14 cellular contexts compared by ENCODE assay signal in genomic region chr20:44579313-44580090, GRCh38. TPM values are rescaled to one million over a fixed set of nuclear protein-coding genes. Genes with fewer than 3 reads are reported as not detected.
DNase-seq lines count a peak whose midpoint lies in the region; ATAC-seq lines count a peak whose summit lies in the region.
"Had no signal": no experiment of that assay in that cellular context is flagged by ENCODE, and none has a peak within 500 bp of the region (broad histone marks: within the 10 kb centered on the region; RNA-seq: fewer than 3 reads in every experiment).

No MANE protein-coding gene starts in this region.

- CTCF ChIA-PET in activated naive CD4-positive, alpha-beta T cell treated with anti-CD3 and anti-CD28 coated beads, Interleukin-2, amount 10 ng/mL, durations not matched to agents 7 days and 5 days (lab: Charles Lee) = no interaction called here

- H3K4me1 Mint-ChIP-seq in IgD-negative memory B cell (peaks cover 42 to 55% (median 44%) of the 10 kb centered on the region in 3 donors), memory B cell (peaks cover 55% of the 10 kb centered on the region)
- peaks cover 32% of the 10 kb centered on the region for H3K4me1 Mint-ChIP-seq in activated T-helper 1 cell treated with anti-CD3 and anti-CD28 coated beads, Interleukin-12 subunit alpha, Interleukin-12 subunit beta, Interleukin-2, Interleukin-4 antibody, amounts not matched to agents 30 ng/mL and 10 ng/mL and 1 ng/mL, durations not matched to agents 14 hours and 24 hours and 36 hours (ENCODE audit: low read depth)
- H3K4me1 Mint-ChIP-seq in stimulated activated naive B cell treated with anti-CD40 and anti-IgM and Interleukin-4, amounts not matched to agents 10 μg/mL and 1 μg/mL and 100 μg/mL, for 72 hours = peaks cover 45 to 69% of the 10 kb centered on the region in 2 donors
- H3K4me1 Mint-ChIP-seq in activated naive CD4-positive, alpha-beta T cell treated with anti-CD3 and anti-CD28 coated beads, Interleukin-2, amount 10 ng/mL, durations not matched to agents 7 days and 5 days = peaks cover 14% of the 10 kb centered on the region

- peak overlapping the region; percentile 87 to 96 (median 92) for H3K4me3 Mint-ChIP-seq in IgD-negative memory B cell
- H3K4me3 Mint-ChIP-seq in activated T-helper 1 cell treated with anti-CD3 and anti-CD28 coated beads, Interleukin-12 subunit alpha, Interleukin-12 subunit beta, Interleukin-2, Interleukin-4 antibody, amounts not matched to agents 30 ng/mL and 10 ng/mL and 1 ng/mL, durations not matched to agents 14 hours and 24 hours and 36 hours = no peak overlapping the region
- peak overlapping the region; percentile 41 for H3K4me3 Mint-ChIP-seq in memory B cell
- no peak overlapping the region for H3K4me3 Mint-ChIP-seq in stimulated activated naive B cell treated with anti-CD40 and anti-IgM and Interleukin-4, amounts not matched to agents 10 μg/mL and 1 μg/mL and 100 μg/mL, for 72 hours
- no peak overlapping the region for H3K4me3 Mint-ChIP-seq in activated naive CD4-positive, alpha-beta T cell treated with anti-CD3 and anti-CD28 coated beads, Interleukin-2, amount 10 ng/mL, durations not matched to agents 7 days and 5 days
- H3K4me3 Mint-ChIP-seq: activated naive CD8-positive, alpha-beta T cell treated with anti-CD3 and anti-CD28 coated beads for 36 hours; CD8-positive, alpha-beta memory T cell; HFFc6 had no signal

- H3K27me3 Mint-ChIP-seq in IgD-negative memory B cell (no peaks in the 10 kb centered on the region), memory B cell (no peaks in the 10 kb centered on the region)
- no peaks in the 10 kb centered on the region for H3K27me3 Mint-ChIP-seq in activated T-helper 1 cell treated with anti-CD3 and anti-CD28 coated beads, Interleukin-12 subunit alpha, Interleukin-12 subunit beta, Interleukin-2, Interleukin-4 antibody, amounts not matched to agents 30 ng/mL and 10 ng/mL and 1 ng/mL, durations not matched to agents 14 hours and 24 hours and 36 hours (ENCODE audit: insufficient read depth)
- no peaks in the 10 kb centered on the region for H3K27me3 Mint-ChIP-seq in stimulated activated naive B cell treated with anti-CD40 and anti-IgM and Interleukin-4, amounts not matched to agents 10 μg/mL and 1 μg/mL and 100 μg/mL, for 72 hours
- peaks cover 12% of the 10 kb centered on the region for H3K27me3 Mint-ChIP-seq in activated naive CD4-positive, alpha-beta T cell treated with anti-CD3 and anti-CD28 coated beads, Interleukin-2, amount 10 ng/mL, durations not matched to agents 7 days and 5 days
- H3K27me3 Mint-ChIP-seq: activated naive CD8-positive, alpha-beta T cell treated with anti-CD3 and anti-CD28 coated beads for 36 hours had no signal

- H3K27ac Mint-ChIP-seq in IgD-negative memory B cell (peak overlapping the region; percentile 93 to 100 (median 98)), memory B cell (peak overlapping the region; percentile 97)
- peak overlapping the region; percentile 37 for H3K27ac Mint-ChIP-seq in activated T-helper 1 cell treated with anti-CD3 and anti-CD28 coated beads, Interleukin-12 subunit alpha, Interleukin-12 subunit beta, Interleukin-2, Interleukin-4 antibody, amounts not matched to agents 30 ng/mL and 10 ng/mL and 1 ng/mL, durations not matched to agents 14 hours and 24 hours and 36 hours
- peak overlapping the region; percentile 81 for H3K27ac Mint-ChIP-seq in stimulated activated naive B cell treated with anti-CD40 and anti-IgM and Interleukin-4, amounts not matched to agents 10 μg/mL and 1 μg/mL and 100 μg/mL, for 72 hours
- H3K27ac Mint-ChIP-seq in activated naive CD4-positive, alpha-beta T cell treated with anti-CD3 and anti-CD28 coated beads, Interleukin-2, amount 10 ng/mL, durations not matched to agents 7 days and 5 days = no peak overlapping the region
- H3K27ac Mint-ChIP-seq: activated naive CD8-positive, alpha-beta T cell treated with anti-CD3 and anti-CD28 coated beads for 36 hours; CD8-positive, alpha-beta memory T cell; HFFc6 had no signal

- intact Hi-C loops in activated T-helper 1 cell treated with anti-CD3 and anti-CD28 coated beads, Interleukin-12 subunit alpha, Interleukin-12 subunit beta, Interleukin-2, Interleukin-4 antibody, amounts not matched to agents 30 ng/mL and 10 ng/mL and 1 ng/mL, durations not matched to agents 14 hours and 24 hours and 36 hours (cut with micrococcal nuclease) = loop anchor here (5.0 kb wide), 1 partner anchor 47 kb away; no protein-coding TSS in a partner anchor
- intact Hi-C loops in head of caudate nucleus (cut with DNase I) = no loop called here

- H3K36me3 Mint-ChIP-seq in IgD-negative memory B cell (no peaks in the 10 kb centered on the region), memory B cell (no peaks in the 10 kb centered on the region)
- peaks cover 2% of the 10 kb centered on the region for H3K36me3 Mint-ChIP-seq in activated T-helper 1 cell treated with anti-CD3 and anti-CD28 coated beads, Interleukin-12 subunit alpha, Interleukin-12 subunit beta, Interleukin-2, Interleukin-4 antibody, amounts not matched to agents 30 ng/mL and 10 ng/mL and 1 ng/mL, durations not matched to agents 14 hours and 24 hours and 36 hours (ENCODE audit: low read depth)
- H3K36me3 Mint-ChIP-seq in stimulated activated naive B cell treated with anti-CD40 and anti-IgM and Interleukin-4, amounts not matched to agents 10 μg/mL and 1 μg/mL and 100 μg/mL, for 72 hours = peaks cover 4 to 6% of the 10 kb centered on the region in 2 donors
- no peaks in the 10 kb centered on the region for H3K36me3 Mint-ChIP-seq in activated naive CD4-positive, alpha-beta T cell treated with anti-CD3 and anti-CD28 coated beads, Interleukin-2, amount 10 ng/mL, durations not matched to agents 7 days and 5 days
- H3K36me3 Mint-ChIP-seq: activated naive CD8-positive, alpha-beta T cell treated with anti-CD3 and anti-CD28 coated beads for 36 hours; CD8-positive, alpha-beta memory T cell had no signal

- DNase-seq in activated T-helper 1 cell treated with anti-CD3 and anti-CD28 coated beads, Interleukin-12 subunit alpha, Interleukin-12 subunit beta, Interleukin-2, Interleukin-4 antibody, amounts not matched to agents 30 ng/mL and 10 ng/mL and 1 ng/mL, durations not matched to agents 14 hours and 24 hours and 36 hours (ENCODE audit: low spot score) = no peak
- DNase-seq in memory B cell (ENCODE audit: low spot score in 2 of 2) = no peak
- DNase-seq in stimulated activated naive B cell treated with anti-CD40 and anti-IgM and Interleukin-4, amounts not matched to agents 10 μg/mL and 1 μg/mL and 100 μg/mL, for 72 hours = no peak
- no peak for DNase-seq in NCI-H1694 (lab: John Stamatoyannopoulos, UW)
- no peak for DNase-seq in head of caudate nucleus
- no peak for DNase-seq in activated naive CD4-positive, alpha-beta T cell treated with anti-CD3 and anti-CD28 coated beads, Interleukin-2, amount 10 ng/mL, durations not matched to agents 7 days and 5 days
- DNase-seq: activated naive CD8-positive, alpha-beta T cell treated with anti-CD3 and anti-CD28 coated beads for 36 hours; CD8-positive, alpha-beta memory T cell; foreskin keratinocyte; HFFc6; NCI-H1092 treated with DMSO at 0.1 percent for 48 hours; NCI-H526 had no signal

- ATAC-seq in memory B cell (ENCODE audit: low read depth) (peak; percentile 50), GM21360 (IDR thresholded peaks at IDR 0.05; ENCODE audit: unreplicated experiment) (no peak)
- ATAC-seq in stimulated activated naive B cell treated with anti-CD40 and anti-IgM and Interleukin-4, amounts not matched to agents 10 μg/mL and 1 μg/mL and 100 μg/mL, for 72 hours (replicated peaks) = peak; percentile 25 to 30
- ATAC-seq: foreskin keratinocyte had no signal

- no peaks in the 10 kb centered on the region for H3K9me3 Mint-ChIP-seq in IgD-negative memory B cell
- H3K9me3 Mint-ChIP-seq in activated T-helper 1 cell treated with anti-CD3 and anti-CD28 coated beads, Interleukin-12 subunit alpha, Interleukin-12 subunit beta, Interleukin-2, Interleukin-4 antibody, amounts not matched to agents 30 ng/mL and 10 ng/mL and 1 ng/mL, durations not matched to agents 14 hours and 24 hours and 36 hours = no peaks in the 10 kb centered on the region
- no peaks in the 10 kb centered on the region for H3K9me3 Mint-ChIP-seq in memory B cell
- H3K9me3 Mint-ChIP-seq in stimulated activated naive B cell treated with anti-CD40 and anti-IgM and Interleukin-4, amounts not matched to agents 10 μg/mL and 1 μg/mL and 100 μg/mL, for 72 hours = peaks cover 0 to 2% of the 10 kb centered on the region in 2 donors
- H3K9me3 Mint-ChIP-seq in activated naive CD4-positive, alpha-beta T cell treated with anti-CD3 and anti-CD28 coated beads, Interleukin-2, amount 10 ng/mL, durations not matched to agents 7 days and 5 days = no peaks in the 10 kb centered on the region
- H3K9me3 Mint-ChIP-seq: activated naive CD8-positive, alpha-beta T cell treated with anti-CD3 and anti-CD28 coated beads for 36 hours; CD8-positive, alpha-beta memory T cell had no signal

RNA-seq across cellular contexts. Expression of gene PKIG, which starts 2.9 kb away (rescaled TPM):
- 63.3 TPM for polyA plus RNA-seq in IgD-negative memory B cell
- 1.3 and 2.4 TPM in 2 replicates for total RNA-seq in activated T-helper 1 cell treated with anti-CD3 and anti-CD28 coated beads, Interleukin-12 subunit alpha, Interleukin-12 subunit beta, Interleukin-2, Interleukin-4 antibody, amounts not matched to agents 30 ng/mL and 10 ng/mL and 1 ng/mL, durations not matched to agents 14 hours and 24 hours and 36 hours

RNA-seq across cellular contexts. Expression of gene SERINC3, which starts 57.6 kb away (rescaled TPM):
- 91.5 TPM for polyA plus RNA-seq in IgD-negative memory B cell
- total RNA-seq in activated T-helper 1 cell treated with anti-CD3 and anti-CD28 coated beads, Interleukin-12 subunit alpha, Interleukin-12 subunit beta, Interleukin-2, Interleukin-4 antibody, amounts not matched to agents 30 ng/mL and 10 ng/mL and 1 ng/mL, durations not matched to agents 14 hours and 24 hours and 36 hours = 51.3 and 54.6 TPM in 2 replicates

Comparison
In these comparisons a context has a peak if more than half of its experiments do, and no peak if none do; other contexts are left out.
1. H3K4me3 Mint-ChIP-seq: peak in IgD-negative memory B cell (4 of 4) and memory B cell (single experiment); none in activated T-helper 1 cell treated with anti-CD3 and anti-CD28 coated beads, Interleukin-12 subunit alpha, Interleukin-12 subunit beta, Interleukin-2, Interleukin-4 antibody, amounts not matched to agents 30 ng/mL and 10 ng/mL and 1 ng/mL, durations not matched to agents 14 hours and 24 hours and 36 hours (single experiment), stimulated activated naive B cell treated with anti-CD40 and anti-IgM and Interleukin-4, amounts not matched to agents 10 μg/mL and 1 μg/mL and 100 μg/mL, for 72 hours (0 of 2) and activated naive CD4-positive, alpha-beta T cell treated with anti-CD3 and anti-CD28 coated beads, Interleukin-2, amount 10 ng/mL, durations not matched to agents 7 days and 5 days (single experiment).